ENCODE assay signal across 27 cellular contexts in genomic region chr3:193621127-193621526, GRCh38. TPM values are rescaled to one million over a fixed set of nuclear protein-coding genes. Genes with fewer than 3 reads are reported as not detected.
DNase-seq lines count a peak whose midpoint lies in the region; ATAC-seq, FAIRE-seq and TF ChIP-seq lines count a peak whose summit lies in the region.
"Had no signal": no experiment of that assay in that cellular context is flagged by ENCODE, and none has a peak within 500 bp of the region (broad histone marks: within the 10 kb centered on the region; RNA-seq: fewer than 3 reads in every experiment).

No MANE protein-coding gene starts in this region.

- TF ChIP-seq EP300 in GM12878 (IDR thresholded peaks at IDR 0.05; ENCODE audit: borderline replicate concordance in 1 of 2, control insufficient read depth in 1 of 2, low read depth in 2 of 2, low read length in 2 of 2): no peak

- no peak for DNase-seq in activated CD8-positive, alpha-beta memory T cell treated with anti-CD3 and anti-CD28 coated beads, Interleukin-2, amount 10 ng/mL, durations not matched to agents 7 days and 5 days
- no peak for DNase-seq in activated CD8-positive, alpha-beta memory T cell treated with anti-CD3 and anti-CD28 coated beads, Interleukin-2, amount 50 U/mL, for 48 hours
- no peak for DNase-seq in GM12878 (ENCODE audit: low read depth, low spot score)
- DNase-seq in pons (ENCODE audit: low spot score): peak; percentile 51
- no peak for DNase-seq in ACHN
- no peak for DNase-seq in islet precursor cell
- DNase-seq in prostate gland (ENCODE audit: low spot score): no peak
- DNase-seq: activated naive CD4-positive, alpha-beta T cell; activated T-cell treated with anti-CD3 and anti-CD28 coated beads for 4 hours; adrenal gland; body of pancreas; CD8-positive, alpha-beta memory T cell; DMS 273 treated with DMSO at 0.1 percent for 48 hours; gastrocnemius medialis; left cardiac atrium; NCI-H187; NCI-H524 treated with DMSO at 0.1 percent for 48 hours; nucleus accumbens; stimulated activated CD8-positive, alpha-beta memory T cell treated with anti-CD3 and anti-CD28 coated beads, Interleukin-4, amount 100 ng/mL, for 48 hours; stomach; T1000 had no signal

- TF ChIP-seq RAD21 in GM12878 (IDR thresholded peaks at IDR 0.05; ENCODE audit: insufficient read depth, low read depth, low read length): no peak

- SMC1A ChIA-PET in GM12878 (lab: Charles Lee; ENCODE audit: uncharacterized antibody, unreplicated experiment): interaction anchor here (1.3 kb wide), 1 partner anchor 20 kb away, joined by 3 read pairs; no protein-coding TSS in a partner anchor

- 57% methylated on average over 4 of the region's 4 CpGs for WGBS in GM12878 (ENCODE audit: insufficient coverage, insufficient replicate concordance, low lambda C conversion rate, missing lambda C conversion rate)
- whole genome bisulfite sequencing in prostate gland: 85% methylated on average over 4 of the region's 4 CpGs

- no peaks in the 10 kb centered on the region for H3K27me3 ChIP-seq in GM12878 (replicated peaks in 1 of 2; ENCODE audit: control insufficient read depth in 2 of 2, insufficient read depth in 2 of 2, low read length in 1 of 2)
- no peaks in the 10 kb centered on the region for H3K27me3 ChIP-seq in prostate gland (replicated peaks; ENCODE audit: insufficient read depth)
- H3K27me3 ChIP-seq: adrenal gland, body of pancreas, gastrocnemius medialis, hepatocyte, stomach, tibial nerve had no signal

- peak overlapping the region; percentile 15 for H3K4me3 Mint-ChIP-seq in activated CD8-positive, alpha-beta memory T cell treated with anti-CD3 and anti-CD28 coated beads, Interleukin-2, amount 10 ng/mL, durations not matched to agents 7 days and 5 days
- H3K4me3 Mint-ChIP-seq: CD8-positive, alpha-beta memory T cell; WTC11 had no signal

- H3K4me1 Mint-ChIP-seq in activated CD8-positive, alpha-beta memory T cell treated with anti-CD3 and anti-CD28 coated beads, Interleukin-2, amount 10 ng/mL, durations not matched to agents 7 days and 5 days: peaks cover 33% of the 10 kb centered on the region

- FAIRE-seq in GM12878 (lab: Jason Lieb, UNC): no peak
- FAIRE-seq: A204.1 had no signal

- H3K4me2 ChIP-seq in GM12878 (ENCODE audit: control insufficient read depth, insufficient read depth): no peak overlapping the region
- H3K4me2 ChIP-seq: hepatocyte had no signal

- no peak for TF ChIP-seq POLR2A in GM12878 (IDR thresholded peaks at IDR 0.05; ENCODE audit: low read depth, low read length)
- no peak for TF ChIP-seq POLR2A in prostate gland (IDR thresholded peaks at IDR 0.05)

- peak; percentile 43 for ATAC-seq in activated CD8-positive, alpha-beta memory T cell treated with anti-CD3 and anti-CD28 coated beads, Interleukin-2, amount 10 ng/mL, durations not matched to agents 7 days and 5 days
- ATAC-seq in HG02884 (IDR thresholded peaks at IDR 0.05; ENCODE audit: unreplicated experiment) (peak; percentile 16), GM12878 (peak; percentile 33; the same call in 2 of the 3 replicates)
- ATAC-seq: body of pancreas, gastrocnemius medialis, left cardiac atrium, WTC11 had no signal

- H3K27ac Mint-ChIP-seq in activated CD8-positive, alpha-beta memory T cell treated with anti-CD3 and anti-CD28 coated beads, Interleukin-2, amount 10 ng/mL, durations not matched to agents 7 days and 5 days: peak overlapping the region; percentile 76
- H3K27ac Mint-ChIP-seq: WTC11 had no signal

- no peaks in the 10 kb centered on the region; the same call in 1 of the 2 replicates for H4K20me1 ChIP-seq in GM12878 (ENCODE audit: control insufficient read depth, insufficient read depth)

- in situ Hi-C loops in GM12878 (cut with MboI) (no loop called here), ACHN (cut with HindIII; ENCODE audit: low pct_ligation_motif_present, low pct_unique_long_range_greater_than_20kb, low sequenced_read_pairs) (no loop called here)

- RAD21 ChIA-PET in GM12878 (lab: Charles Lee; ENCODE audit: unreplicated experiment): no interaction called here

- TF ChIP-seq CTCF in GM12878 (IDR thresholded peaks at IDR 0.05 in 2 of 3, conservative IDR thresholded peaks at IDR 0.05 in 1 of 3; ENCODE audit: control insufficient read depth in 2 of 3, extremely low read depth in 1 of 3, insufficient read depth in 1 of 3, low read depth in 3 of 3, low read length in 3 of 3): no peak
- no peak for TF ChIP-seq CTCF in prostate gland (IDR thresholded peaks at IDR 0.05)

- POLR2A ChIA-PET in GM12878 (lab: Charles Lee): no interaction called here

- intact Hi-C loops in GM12878 (cut with micrococcal nuclease; ENCODE audit: unreplicated experiment) (no loop called here), prostate gland (cut with DNase I) (no loop called here)

- no peak overlapping the region for H3K4me3 ChIP-seq in GM12878
- no peak overlapping the region for H3K4me3 ChIP-seq in prostate gland
- H3K4me3 ChIP-seq: adrenal gland, body of pancreas, gastrocnemius medialis, hepatocyte, skin epidermis, stomach, tibial nerve had no signal

- peak overlapping the region; percentile 42 for H3K27ac ChIP-seq in GM12878 (ENCODE audit: control insufficient read depth, insufficient read depth)
- no peak overlapping the region for H3K27ac ChIP-seq in prostate gland
- H3K27ac ChIP-seq: adrenal gland, body of pancreas, gastrocnemius medialis, hepatocyte, skin epidermis, stomach, tibial nerve had no signal

- H2AFZ ChIP-seq in GM12878 (ENCODE audit: control insufficient read depth, low read depth, low read length): no peak overlapping the region
- H2AFZ ChIP-seq: hepatocyte had no signal

- H3K4me1 ChIP-seq in GM12878 (ENCODE audit: control insufficient read depth, insufficient read depth, low read length): no peaks in the 10 kb centered on the region
- H3K4me1 ChIP-seq in prostate gland (replicated peaks): no peaks in the 10 kb centered on the region
- H3K4me1 ChIP-seq: body of pancreas, gastrocnemius medialis, tibial nerve had no signal

- no peaks in the 10 kb centered on the region for H3K9me3 ChIP-seq in GM12878 (replicated peaks; ENCODE audit: control insufficient read depth, insufficient read depth, low read length)
- H3K9me3 ChIP-seq in prostate gland: no peaks in the 10 kb centered on the region
- H3K9me3 ChIP-seq: adrenal gland, body of pancreas, gastrocnemius medialis, stomach, tibial nerve had no signal

- no peaks in the 10 kb centered on the region for H3K9me3 Mint-ChIP-seq in activated CD8-positive, alpha-beta memory T cell treated with anti-CD3 and anti-CD28 coated beads, Interleukin-2, amount 10 ng/mL, durations not matched to agents 7 days and 5 days (ENCODE audit: low read depth)
- H3K9me3 Mint-ChIP-seq: CD8-positive, alpha-beta memory T cell; WTC11 had no signal

- peaks cover 45% of the 10 kb centered on the region for H3K36me3 Mint-ChIP-seq in activated CD8-positive, alpha-beta memory T cell treated with anti-CD3 and anti-CD28 coated beads, Interleukin-2, amount 10 ng/mL, durations not matched to agents 7 days and 5 days

- no peak overlapping the region for H3K9ac ChIP-seq in GM12878 (ENCODE audit: control insufficient read depth, insufficient read depth, low read length)

- CTCF ChIA-PET in activated CD8-positive, alpha-beta memory T cell treated with anti-CD3 and anti-CD28 coated beads, Interleukin-2, amount 10 ng/mL, durations not matched to agents 7 days and 5 days (lab: Charles Lee): interaction anchor here (0.9 to 1.5 kb wide), 2 partner anchors 20 to 712 kb away, joined by 3 to 6 read pairs; no protein-coding TSS in a partner anchor
- CTCF ChIA-PET in GM12878 (lab: Yijun Ruan, JAX): interaction anchor here (1.2 kb wide), 1 partner anchor 14 kb away, joined by 3 read pairs; no protein-coding TSS in a partner anchor

- H3K79me2 ChIP-seq in GM12878 (ENCODE audit: control insufficient read depth, insufficient read depth, low read length): no peaks in the 10 kb centered on the region
- H3K79me2 ChIP-seq: hepatocyte had no signal

- H3K27me3 Mint-ChIP-seq in activated CD8-positive, alpha-beta memory T cell treated with anti-CD3 and anti-CD28 coated beads, Interleukin-2, amount 10 ng/mL, durations not matched to agents 7 days and 5 days: no peaks in the 10 kb centered on the region
- H3K27me3 Mint-ChIP-seq: CD8-positive, alpha-beta memory T cell had no signal

- BruUV-seq in GM12878 (replicated peaks; lab: Mats Ljungman, UMichigan): TSS peak; percentile 10

- peaks cover 0 to 23% of the 10 kb centered on the region in 2 experiments; a peak in 3 of 4 replicates for H3K36me3 ChIP-seq in GM12878 (ENCODE audit: control insufficient read depth in 2 of 2, insufficient read depth in 2 of 2, low read length in 1 of 2)
- no peaks in the 10 kb centered on the region for H3K36me3 ChIP-seq in prostate gland

TF ChIP-seq in GM12878, 131 proteins besides CTCF, POLR2A, EP300 and RAD21 (continues in another document):
- TF ChIP-seq ZSCAN29 (IDR thresholded peaks at IDR 0.05): no peak
- no peak for TF ChIP-seq SRF (IDR thresholded peaks at IDR 0.05; ENCODE audit: low read depth in 2 of 2, low read length in 2 of 2)
- no peak for TF ChIP-seq WRNIP1 (IDR thresholded peaks at IDR 0.05; ENCODE audit: borderline replicate concordance, low read depth, low read length)
- no peak for TF ChIP-seq FOXK2 (IDR thresholded peaks at IDR 0.05)
- TF ChIP-seq SMAD5 (IDR thresholded peaks at IDR 0.05; ENCODE audit: low read depth): no peak
- TF ChIP-seq TCF3 (IDR thresholded peaks at IDR 0.05; ENCODE audit: borderline replicate concordance, insufficient read depth, low read depth, low read length): no peak
- no peak for TF ChIP-seq KLF5 (IDR thresholded peaks at IDR 0.05; ENCODE audit: partially characterized antibody)
- no peak for TF ChIP-seq ZZZ3 (IDR thresholded peaks at IDR 0.05; ENCODE audit: control insufficient read depth, insufficient read length, low read depth)

RNA-seq across cellular contexts. Expression of gene OPA1, which starts 28.1 kb away (rescaled TPM):
- total RNA-seq in activated CD8-positive, alpha-beta memory T cell treated with anti-CD3 and anti-CD28 coated beads, Interleukin-2, amount 10 ng/mL, durations not matched to agents 7 days and 5 days: 10 to 100 TPM; 56.5 to 61.7 TPM
- total RNA-seq in GM12878 (2013; cell fraction: nucleolus; rRNA removed): 148 and 162 TPM in 2 replicates
- total RNA-seq in GM12878 (2014; rRNA removed) (56.0 and 69.6 TPM in 2 replicates), GM12878 (2014; rRNA removed; fragmentation: Illumina TruSeq; extraction: Trizol) (97.9 and 108 TPM in 2 replicates), GM12878 (2021) (73.7 and 82.1 TPM in 2 replicates), prostate gland (10 to 100 TPM; 27.1 to 45.1 TPM)
- 21.2 TPM for polyA plus RNA-seq in GM12878 (2011; ENCODE audit: low read depth)
- polyA plus RNA-seq in GM12878 (2011; rRNA removed) (76.2 and 99.1 TPM in 2 replicates), GM12878 (2014; fragmentation: Illumina TruSeq; extraction: Trizol) (82.6 and 85.2 TPM in 2 replicates), GM12878 (2014; fragmentation: Nextera tagmentation; extraction: Ambion mirVana) (10 to 100 TPM; 14.7 to 22.1 TPM), GM12878 (2014; rRNA removed) (44.1 and 54.5 TPM in 2 replicates), GM12878 (2016; fragmentation: Nextera tagmentation; extraction: Ambion mirVana) (10 to 100 TPM; 56.3 to 62.3 TPM)
- 21.3 and 21.4 TPM in 2 replicates for polyA plus RNA-seq in GM12878 (2011; cell fraction: cytosol; rRNA removed)
- 56.6 and 57.4 TPM in 2 replicates for polyA plus RNA-seq in GM12878 (2011; cell fraction: nucleus; rRNA removed)
- 20.7 and 31.2 TPM in 2 replicates for polyA plus RNA-seq in GM12878 (2012)
- polyA minus RNA-seq in GM12878 (2011; rRNA and poly(A)+ RNA removed): 102 and 149 TPM in 2 replicates
- polyA minus RNA-seq in GM12878 (2011; cell fraction: cytosol; rRNA and poly(A)+ RNA removed): 38.0 and 58.4 TPM in 2 replicates
- polyA minus RNA-seq in GM12878 (2011; cell fraction: nucleus; rRNA and poly(A)+ RNA removed): 74.7 and 120 TPM in 2 replicates
